ENCODE assay signal across 12 cellular contexts in genomic region chr18:6401687-6402086, GRCh38. TPM values are rescaled to one million over a fixed set of nuclear protein-coding genes. Genes with fewer than 3 reads are reported as not detected.
DNase-seq lines count a peak whose midpoint lies in the region; ATAC-seq, FAIRE-seq and TF ChIP-seq lines count a peak whose summit lies in the region.
"Had no signal": no experiment of that assay in that cellular context is flagged by ENCODE, and none has a peak within 500 bp of the region (broad histone marks: within the 10 kb centered on the region; RNA-seq: fewer than 3 reads in every experiment).

No MANE protein-coding gene starts in this region.

- H3K4me1 ChIP-seq in K562 (replicated peaks in 1 of 2; ENCODE audit: control insufficient read depth in 2 of 2, insufficient read depth in 2 of 2, low read length in 2 of 2) (no peaks in the 10 kb centered on the region), neural progenitor cell (no peaks in the 10 kb centered on the region)
- H3K4me1 ChIP-seq: SJCRH30 had no signal

- H3F3A ChIP-seq in neural progenitor cell (ENCODE audit: low read depth) = no peaks in the 10 kb centered on the region

- H3K4me1 Mint-ChIP-seq in neural progenitor cell (no peaks in the 10 kb centered on the region), osteocyte (ENCODE audit: unreplicated experiment) (no peaks in the 10 kb centered on the region)

- no peak for TF ChIP-seq POLR2A in K562 (conservative IDR thresholded peaks at IDR 0.05)

- no peak overlapping the region for H3K27ac ChIP-seq in K562 (ENCODE audit: extremely low read depth, low read depth, low read length)
- no peak overlapping the region for H3K27ac ChIP-seq in neural progenitor cell
- H3K27ac ChIP-seq: SJCRH30 had no signal

- H3K36me3 Mint-ChIP-seq in neural progenitor cell = no peaks in the 10 kb centered on the region
- no peaks in the 10 kb centered on the region for H3K36me3 Mint-ChIP-seq in osteocyte (ENCODE audit: unreplicated experiment)

- in situ Hi-C loops in K562 (cut with MboI) = no loop called here

- 1% methylated on average over 8 of the region's 8 CpGs for WGBS in K562 (ENCODE audit: insufficient coverage, low coverage, missing lambda C conversion rate)

- no peaks in the 10 kb centered on the region for H4K20me1 ChIP-seq in K562 (replicated peaks; ENCODE audit: control insufficient read depth, insufficient read depth, low read length)
- no peaks in the 10 kb centered on the region for H4K20me1 ChIP-seq in neural progenitor cell (ENCODE audit: low read depth)

- no peak for TF ChIP-seq EP300 in K562 (IDR thresholded peaks at IDR 0.05; ENCODE audit: low read length)

- ATAC-seq in K562 = peak; percentile 42; the same call in 1 of the 3 replicates
- no peak for ATAC-seq in GM21526 (IDR thresholded peaks at IDR 0.05; ENCODE audit: low FRiP score, unreplicated experiment)
- ATAC-seq: activated T-cell treated with anti-CD3 and anti-CD28 coated beads, Interleukin-2, amount 50 U/mL, for 4 hours had no signal

- no peaks in the 10 kb centered on the region for H3K36me3 ChIP-seq in K562 (ENCODE audit: control insufficient read depth, insufficient read depth, low read length)
- H3K36me3 ChIP-seq in neural progenitor cell = no peaks in the 10 kb centered on the region
- H3K36me3 ChIP-seq: SJCRH30 had no signal

- H3K4me3 Mint-ChIP-seq in neural progenitor cell (peak overlapping the region; percentile 46), osteocyte (ENCODE audit: unreplicated experiment) (no peak overlapping the region)
- H3K4me3 Mint-ChIP-seq: activated T-cell treated with anti-CD3 and anti-CD28 coated beads, Interleukin-2, amount 50 U/mL, for 4 hours had no signal

- BruUV-seq in K562 (replicated peaks; lab: Mats Ljungman, UMichigan) = no TSS peak

- H3K9me1 ChIP-seq in K562 (ENCODE audit: control insufficient read depth, insufficient read depth, low read length) = no peaks in the 10 kb centered on the region

- H3K4me2 ChIP-seq in K562 (ENCODE audit: insufficient read depth, low read length) (no peak overlapping the region), neural progenitor cell (no peak overlapping the region)

- H3K9me3 ChIP-seq in K562 (replicated peaks; ENCODE audit: control insufficient read depth, insufficient read depth, low read depth, low read length) (no peaks in the 10 kb centered on the region; the same call in 1 of the 2 replicates), neural progenitor cell (ENCODE audit: low read depth) (no peaks in the 10 kb centered on the region)
- H3K9me3 ChIP-seq: SJCRH30 had no signal

- intact Hi-C loops in K562 (cut with micrococcal nuclease) = loop anchor here (5.0 kb wide), 1 partner anchor 534 kb away; no protein-coding TSS in a partner anchor
- intact Hi-C loops in posterior vena cava (cut with DNase I) = no loop called here

- H3K27me3 ChIP-seq in K562 (ENCODE audit: control insufficient read depth in 2 of 2, insufficient read depth in 2 of 2, low read length in 2 of 2) (no peaks in the 10 kb centered on the region), neural progenitor cell (no peaks in the 10 kb centered on the region)
- H3K27me3 ChIP-seq: SJCRH30 had no signal

- POLR2A ChIA-PET in K562 (lab: Yijun Ruan, JAX) = no interaction called here

- peak in 1 of 3 experiments; percentile 28; a peak in 1 of 6 replicates for TF ChIP-seq CTCF in K562 (IDR thresholded peaks at IDR 0.05 in 2 of 3, conservative IDR thresholded peaks at IDR 0.05 in 1 of 3; ENCODE audit: insufficient read depth in 2 of 3, low read depth in 1 of 3, low read length in 3 of 3)
- peak; percentile 74 for TF ChIP-seq CTCF in neural progenitor cell (IDR thresholded peaks at IDR 0.05)
- TF ChIP-seq CTCF in osteocyte (IDR thresholded peaks at IDR 0.05) = no peak

- DNase-seq in NCI-H345 (lab: John Stamatoyannopoulos, UW) (peak; percentile 29), NCI-H345 treated with DMSO at 0.1 percent for 48 hours (lab: John Stamatoyannopoulos, UW; ENCODE audit: unreplicated experiment) (no peak), HT1080 (ENCODE audit: low read depth) (peak; percentile 20), K562 (ENCODE audit: extremely low read depth in 1 of 4, low spot score in 3 of 4) (peak in 1 of 4 experiments; percentile 29), neural progenitor cell (ENCODE audit: low spot score) (peak; percentile 62), posterior vena cava (ENCODE audit: low spot score) (no peak), osteocyte (ENCODE audit: extremely low spot score, unreplicated experiment) (no peak)
- DNase-seq: activated T-cell treated with anti-CD3 and anti-CD28 coated beads, Interleukin-2, amount 50 U/mL, for 4 hours; effector CD4-positive, alpha-beta T cell; occipital lobe; SJCRH30 had no signal

- peaks cover 2% of the 10 kb centered on the region for H3K27me3 Mint-ChIP-seq in neural progenitor cell (ENCODE audit: insufficient read depth, low read depth)
- peaks cover 13% of the 10 kb centered on the region for H3K27me3 Mint-ChIP-seq in osteocyte (ENCODE audit: unreplicated experiment)

- no peak overlapping the region for H3K27ac Mint-ChIP-seq in neural progenitor cell
- no peak overlapping the region for H3K27ac Mint-ChIP-seq in osteocyte (ENCODE audit: unreplicated experiment)

- FAIRE-seq in K562 (lab: Jason Lieb, UNC) = no peak

- CTCF ChIA-PET in K562 (lab: Yijun Ruan, JAX; ENCODE audit: low intra/inter-chr PET ratio) = no interaction called here

- TF ChIP-seq RAD21 in K562 (CRISPR knock-in tag; conservative IDR thresholded peaks at IDR 0.05 in 1 of 2, IDR thresholded peaks at IDR 0.05 in 1 of 2) = no peak; a peak in 1 of 4 replicates

- no peaks in the 10 kb centered on the region for H3K79me2 ChIP-seq in K562 (ENCODE audit: control insufficient read depth, insufficient read depth, low read length)
- H3K79me2 ChIP-seq in neural progenitor cell (ENCODE audit: low read depth) = no peaks in the 10 kb centered on the region

- H3K9ac ChIP-seq in K562 (ENCODE audit: insufficient read depth in 1 of 2, low read depth in 2 of 2, low read length in 2 of 2) = no peak overlapping the region
- H3K9ac ChIP-seq in neural progenitor cell = no peak overlapping the region

- no peak overlapping the region for H2AFZ ChIP-seq in K562 (ENCODE audit: low read depth, low read length)
- no peak overlapping the region for H2AFZ ChIP-seq in neural progenitor cell (replicated peaks)

- H3K4me3 ChIP-seq in K562 (no peak overlapping the region), neural progenitor cell (no peak overlapping the region)
- H3K4me3 ChIP-seq: SJCRH30 had no signal

- H3K9me3 Mint-ChIP-seq in neural progenitor cell = no peaks in the 10 kb centered on the region
- H3K9me3 Mint-ChIP-seq in osteocyte (ENCODE audit: unreplicated experiment) = no peaks in the 10 kb centered on the region

TF ChIP-seq in K562, 482 proteins besides CTCF, POLR2A, EP300 and RAD21 (continues in another document):
- no peak for TF ChIP-seq MCM7 (IDR thresholded peaks at IDR 0.05)
- TF ChIP-seq ZNF518B (CRISPR knock-in tag; IDR thresholded peaks at IDR 0.05) = no peak

RNA-seq across cellular contexts. Expression of gene L3MBTL4, which starts 13.0 kb away (rescaled TPM):
- total RNA-seq in HT1080 (2014; rRNA removed; shearing (Covaris generic)) = 0.43 TPM in 1 of 2 replicates, not detected in the other
- 0.15 and 0.28 TPM in 2 replicates for polyA plus RNA-seq in HT1080 (2015; cell fraction: cytosol; rRNA removed)
- polyA plus RNA-seq in HT1080 (2015; cell fraction: nucleus; rRNA removed) = 0.06 and 0.27 TPM in 2 replicates
- not detected in 2 replicates for total RNA-seq in K562 (2011; cell fraction: chromatin; rRNA removed; ENCODE audit: low replicate concordance)
- total RNA-seq in K562 (2011; cell fraction: nucleolus; rRNA removed) = not detected in 2 replicates
- total RNA-seq in K562 (2011; cell fraction: nucleoplasm; rRNA removed) = not detected in 2 replicates
- total RNA-seq in K562 (2014; rRNA removed) (not detected in 2 replicates), K562 (2014; rRNA removed; fragmentation: Illumina TruSeq; extraction: Trizol) (not detected in 2 replicates), K562 (2015; rRNA removed; fragmentation: Illumina TruSeq; extraction: Trizol) (not detected in 2 replicates), K562 (2021) (not detected in 2 replicates), neural progenitor cell (ENCODE audit: low replicate concordance) (0.31 and 0.34 TPM in 2 replicates), posterior vena cava (10 to 100 TPM; 10.5 to 17.6 TPM), osteocyte (0.29 and 0.59 TPM in 2 replicates)
- polyA plus RNA-seq in K562 (2011; rRNA removed) (not detected in 2 replicates), K562 (2014; fragmentation: Illumina TruSeq; extraction: Trizol) (not detected in 2 replicates), K562 (2014; fragmentation: Nextera tagmentation; extraction: Ambion mirVana) (not detected), K562 (2014; rRNA removed) (not detected in 2 replicates)
- polyA plus RNA-seq in K562 (2011; cell fraction: cytosol; rRNA removed) = not detected in 2 replicates
- not detected in 2 replicates for polyA plus RNA-seq in K562 (2011; cell fraction: nucleus; rRNA removed)
- polyA plus RNA-seq in K562 (2012) = 0.01 TPM in 1 of 2 replicates, not detected in the other
- polyA minus RNA-seq in K562 (2011; rRNA and poly(A)+ RNA removed) = not detected in 2 replicates
- not detected in 2 replicates for polyA minus RNA-seq in K562 (2011; cell fraction: cytosol; rRNA and poly(A)+ RNA removed)
- polyA minus RNA-seq in K562 (2011; cell fraction: nucleus; rRNA and poly(A)+ RNA removed) = not detected in 2 replicates
- total RNA-seq: SJCRH30 had no signal

Comparison
In these comparisons a context has a peak if more than half of its experiments do, and no peak if none do; other contexts are left out.
1. DNase-seq: peak in NCI-H345 (single experiment), HT1080 (single experiment) and neural progenitor cell (single experiment); none in NCI-H345 treated with DMSO at 0.1 percent for 48 hours (single experiment), posterior vena cava (single experiment) and osteocyte (single experiment).